In the genomic region with DNA sequence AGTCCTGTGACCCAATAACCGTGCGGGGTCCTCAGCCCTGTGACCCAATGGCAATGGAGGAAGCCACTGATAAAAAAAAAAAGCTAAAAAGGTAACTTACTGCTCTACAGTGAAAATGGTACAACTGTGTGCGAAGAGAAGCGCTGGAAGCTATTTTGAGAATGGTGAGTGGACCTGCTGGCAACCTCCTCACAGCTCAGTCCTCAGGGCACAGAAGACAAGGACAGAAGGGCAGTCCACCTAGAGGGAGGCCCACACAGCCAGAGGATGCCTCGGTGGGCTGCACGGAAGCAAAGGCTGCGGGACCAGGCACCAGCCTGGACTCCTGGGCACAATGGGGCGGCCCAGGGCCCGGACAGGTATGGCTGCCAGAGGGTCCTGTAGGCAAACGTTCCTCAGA, we compare ENCODE assay signal across 12 cellular contexts.
"Had no signal": no experiment of that assay in that cellular context is flagged by ENCODE, and none has a peak within 500 bp of the region (broad histone marks: within the 10 kb centered on the region; RNA-seq: fewer than 3 reads in every experiment).

No MANE protein-coding gene starts in this region.

- DNase-seq: activated CD4-positive, alpha-beta T cell treated with anti-CD3 and anti-CD28 coated beads, Interleukin-2, amount 50 U/mL, for 48 hours; activated CD4-positive, CD25-positive, alpha-beta regulatory T cell; colonic mucosa; hypothalamus; lower lobe of right lung; midbrain; naive thymus-derived CD4-positive, alpha-beta T cell; SHP77 treated with DMSO at 0.1 percent for 48 hours; spleen; stimulated activated CD4-positive, alpha-beta T cell treated with anti-CD3 and anti-CD28 coated beads, Interleukin-1b, Interleukin-23, amount 100 ng/mL, for 48 hours; stimulated activated naive B cell treated with anti-CD40 and anti-IgM and Interleukin-4, amounts not matched to agents 10 μg/mL and 1 μg/mL and 100 μg/mL, for 72 hours had no signal

- H3K27me3 ChIP-seq: colonic mucosa, spleen had no signal

- H3K27ac ChIP-seq: colonic mucosa, lower lobe of right lung, parathyroid adenoma, spleen had no signal

- H3K9me3 Mint-ChIP-seq: stimulated activated naive B cell treated with anti-CD40 and anti-IgM and Interleukin-4, amounts not matched to agents 10 μg/mL and 1 μg/mL and 100 μg/mL, for 72 hours had no signal

- H3K9me3 ChIP-seq: colonic mucosa, lower lobe of right lung, spleen had no signal

- ATAC-seq: lower lobe of right lung; naive thymus-derived CD4-positive, alpha-beta T cell; stimulated activated naive B cell treated with anti-CD40 and anti-IgM and Interleukin-4, amounts not matched to agents 10 μg/mL and 1 μg/mL and 100 μg/mL, for 72 hours had no signal

- H3K4me3 Mint-ChIP-seq: stimulated activated naive B cell treated with anti-CD40 and anti-IgM and Interleukin-4, amounts not matched to agents 10 μg/mL and 1 μg/mL and 100 μg/mL, for 72 hours had no signal

- H3K9ac ChIP-seq: parathyroid adenoma had no signal

- H3K4me3 ChIP-seq: colonic mucosa, lower lobe of right lung, spleen had no signal

- H3K27me3 Mint-ChIP-seq: naive thymus-derived CD4-positive, alpha-beta T cell; stimulated activated naive B cell treated with anti-CD40 and anti-IgM and Interleukin-4, amounts not matched to agents 10 μg/mL and 1 μg/mL and 100 μg/mL, for 72 hours had no signal

- H2AFZ ChIP-seq: parathyroid adenoma had no signal
